24 cellular contexts compared by ENCODE assay signal in genomic region chr13:76619631-76620030, GRCh38.
"Had no signal": no experiment of that assay in that cellular context is flagged by ENCODE, and none has a peak within 500 bp of the region (broad histone marks: within the 10 kb centered on the region; RNA-seq: fewer than 3 reads in every experiment).

No MANE protein-coding gene starts in this region.

- H3K36me3 ChIP-seq: SJCRH30 had no signal

- DNase-seq: activated B cell treated with CpG ODN at 0.5 μM for 24 hours; activated CD4-positive, alpha-beta memory T cell treated with anti-CD3 and anti-CD28 coated beads, Interleukin-2, amount 10 ng/mL, durations not matched to agents 7 days and 5 days; activated CD4-positive, alpha-beta T cell treated with anti-CD3 and anti-CD28 coated beads for 1 hour; activated CD4-positive, alpha-beta T cell treated with anti-CD3 and anti-CD28 coated beads, Interleukin-2, amount 10 ng/mL, durations not matched to agents 24 days and 14 days; activated gamma-delta T cell; activated naive CD4-positive, alpha-beta T cell treated with anti-CD3 and anti-CD28 coated beads for 36 hours; activated T-cell treated with anti-CD3 and anti-CD28 coated beads for 4 hours; activated T-cell treated with anti-CD3 and anti-CD28 coated beads, Interleukin-2, amount 50 U/mL, for 48 hours; anterior cingulate cortex; IMR-90; KBM-7; NCI-H1092; NCI-H1436; NCI-H187 treated with DMSO at 0.1 percent for 48 hours; NCI-H2081 treated with DMSO at 0.1 percent for 48 hours; NCI-H345; NCI-H510A; NCI-H526 treated with DMSO at 0.1 percent for 48 hours; NCI-H82; SJCRH30; T-helper 17 cell; T-helper 9 cell had no signal

- ATAC-seq: activated T-helper 17 cell treated with anti-CD3 and anti-CD28 coated beads, Interleukin-2, amount 50 U/mL, for 72 hours; Right ventricle myocardium inferior; T-helper 17 cell had no signal

- H3K4me1 ChIP-seq: SJCRH30 had no signal

- H3K27ac ChIP-seq: SJCRH30 had no signal

- H3K4me3 ChIP-seq: SJCRH30 had no signal

- H3K9me3 ChIP-seq: SJCRH30 had no signal

- H3K27me3 ChIP-seq: SJCRH30 had no signal
